Comparison of ENCODE assay signal across 12 cellular contexts in the genomic region with DNA sequence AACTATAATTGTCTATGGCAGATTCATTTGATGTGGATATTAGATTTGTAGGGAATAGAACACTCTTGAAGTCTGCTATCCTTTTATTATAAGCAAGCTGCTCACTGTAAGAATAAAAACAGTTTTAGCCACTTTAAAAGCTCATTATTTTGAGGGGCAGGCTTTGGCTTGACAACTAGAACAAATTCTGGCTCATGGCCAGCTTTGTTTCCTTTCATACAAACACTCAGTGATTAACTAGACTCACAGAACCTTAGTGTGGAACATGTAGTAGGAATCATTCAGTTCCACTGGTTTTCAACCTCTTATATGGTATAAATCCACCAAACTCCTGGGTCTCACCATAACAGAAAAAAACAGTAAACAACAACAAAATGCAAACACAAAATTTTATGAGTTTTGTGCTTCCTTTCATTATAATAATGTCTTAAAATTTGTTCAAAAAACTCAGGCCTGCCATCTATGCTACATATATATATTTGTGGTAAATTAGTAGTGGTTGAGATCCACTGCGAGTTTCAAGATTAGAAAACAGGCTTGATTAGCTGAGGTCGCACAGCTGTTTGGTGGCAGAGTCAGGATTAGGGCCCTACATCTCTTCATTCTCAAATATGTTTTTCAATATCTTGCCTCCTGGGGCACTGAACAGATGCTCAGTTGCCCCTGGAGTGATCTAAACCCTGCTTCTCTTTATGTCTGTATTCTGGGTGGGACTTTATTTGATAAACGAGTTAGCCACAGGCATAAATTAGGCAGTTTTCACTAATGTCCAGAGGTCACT. TPM values are rescaled to one million over a fixed set of nuclear protein-coding genes. Genes with fewer than 3 reads are reported as not detected.
A peak's percentile ranks its signal among the peaks of the same experiment; 100 is the strongest.
DNase-seq lines count a peak whose midpoint lies in the region; ATAC-seq and TF ChIP-seq lines count a peak whose summit lies in the region.
"Had no signal": no experiment of that assay in that cellular context is flagged by ENCODE, and none has a peak within 500 bp of the region (broad histone marks: within the 10 kb centered on the region; RNA-seq: fewer than 3 reads in every experiment).

No MANE protein-coding gene starts in this region.

- WGBS in upper lobe of left lung, 2 donors, result 74 to 85% methylated on average over 3 of the region's 3 CpGs
- WGBS in SK-N-SH (ENCODE audit: low lambda C conversion rate), result 85% methylated on average over 3 of the region's 3 CpGs

- TF ChIP-seq POLR2A in upper lobe of left lung (IDR thresholded peaks at IDR 0.05), result no peak

- no peaks in the 10 kb centered on the region for H3K9me2 ChIP-seq in SK-N-SH

- no peaks in the 10 kb centered on the region for H4K20me1 ChIP-seq in SK-N-SH (ENCODE audit: insufficient read depth)

- peaks cover 0 to 6% (median 1%) of the 10 kb centered on the region in 4 donors for H3K4me1 ChIP-seq in upper lobe of left lung
- H3K4me1 ChIP-seq in SK-N-SH (ENCODE audit: control insufficient read depth in 1 of 2, insufficient read depth in 2 of 2, low read depth in 1 of 2, low read length in 1 of 2), result peaks cover 19 to 21% of the 10 kb centered on the region in 2 experiments; a peak in 3 of 4 replicates
- H3K4me1 ChIP-seq: pancreas had no signal

- no peaks in the 10 kb centered on the region for H3K9me3 ChIP-seq in upper lobe of left lung
- no peaks in the 10 kb centered on the region for H3K9me3 ChIP-seq in SK-N-SH
- H3K9me3 ChIP-seq: pancreas had no signal

- ATAC-seq in upper lobe of left lung (ENCODE audit: low FRiP score in 2 of 2), result no peak
- ATAC-seq: Panc1 had no signal

- no peaks in the 10 kb centered on the region for H3K79me2 ChIP-seq in SK-N-SH (ENCODE audit: insufficient read depth)

- H3F3A ChIP-seq in SK-N-SH (replicated peaks; ENCODE audit: insufficient read depth), result peaks cover 2% of the 10 kb centered on the region

- no peak overlapping the region; the same call in 1 of the 2 replicates for H2AFZ ChIP-seq in SK-N-SH (ENCODE audit: low read depth)

- CTCF ChIA-PET in SK-N-SH (lab: Yijun Ruan, JAX), result interaction anchor here (0.9 to 2.4 kb wide), 3 partner anchors 9 to 31 kb away, joined by 3 to 17 read pairs (median 3); partner anchors contain the start of gene CEP120

- POLR2A ChIA-PET in SK-N-SH (lab: Yijun Ruan, JAX), result interaction anchor here (0.8 to 1.0 kb wide), 2 partner anchors 28 to 61 kb away, joined by 4 read pairs; partner anchors contain the start of genes CEP120 and CSNK1G3

- TF ChIP-seq CTCF in upper lobe of left lung (IDR thresholded peaks at IDR 0.05) (no peak), GM13977 (IDR thresholded peaks at IDR 0.05; ENCODE audit: extremely low read depth, insufficient read depth, missing control alignments) (no peak), SK-N-SH (IDR thresholded peaks at IDR 0.05) (no peak)

- H3K4me2 ChIP-seq in SK-N-SH, result no peak overlapping the region

- no peak overlapping the region for H3K4me3 ChIP-seq in upper lobe of left lung
- H3K4me3 ChIP-seq in SK-N-SH (ENCODE audit: low read depth in 2 of 2, low read length in 1 of 2), result no peak overlapping the region
- H3K4me3 ChIP-seq: pancreas had no signal

- peak; percentile 2 for DNase-seq in COLO668 (lab: John Stamatoyannopoulos, UW; ENCODE audit: unreplicated experiment)
- peak; percentile 8 for DNase-seq in NCI-H1048 (lab: John Stamatoyannopoulos, UW)
- DNase-seq in OCI-M1 (lab: John Stamatoyannopoulos, UW), result peak; percentile 0
- peak; percentile 37 for DNase-seq in inferior parietal cortex (ENCODE audit: extremely low spot score)
- DNase-seq in upper lobe of left lung, result no peak
- DNase-seq in GM13977 (ENCODE audit: low spot score), result no peak
- DNase-seq in SK-N-SH, result no peak
- no peak for DNase-seq in activated naive CD4-positive, alpha-beta T cell treated with Interleukin-2 at 50 U/mL for 16 hours
- DNase-seq: activated naive CD8-positive, alpha-beta T cell treated with anti-CD3 and anti-CD28 coated beads for 36 hours; kidney had no signal

- H3K9ac ChIP-seq in SK-N-SH, result no peak overlapping the region

- H3K36me3 ChIP-seq in upper lobe of left lung, result no peaks in the 10 kb centered on the region
- H3K36me3 ChIP-seq in SK-N-SH (replicated peaks in 1 of 2; ENCODE audit: control insufficient read depth in 1 of 2, insufficient read depth in 2 of 2, low read length in 1 of 2), result no peaks in the 10 kb centered on the region
- H3K36me3 ChIP-seq: pancreas had no signal

- in situ Hi-C loops in GM13977 (cut with MboI; ENCODE audit: low pct_unique_long_range_greater_than_20kb, low sequenced_read_pairs, unreplicated experiment), result no loop called here

- no peak for TF ChIP-seq RAD21 in SK-N-SH (IDR thresholded peaks at IDR 0.05; ENCODE audit: low read length)

- H3K27ac ChIP-seq in upper lobe of left lung, result no peak overlapping the region
- peak overlapping the region in 1 of 2 experiments; percentile 96; a peak in 2 of 4 replicates for H3K27ac ChIP-seq in SK-N-SH (ENCODE audit: low read depth in 2 of 2, low read length in 1 of 2)
- H3K27ac ChIP-seq: pancreas had no signal

- no peaks in the 10 kb centered on the region for H3K27me3 ChIP-seq in upper lobe of left lung
- no peaks in the 10 kb centered on the region for H3K27me3 ChIP-seq in SK-N-SH (ENCODE audit: insufficient read depth)
- H3K27me3 ChIP-seq: pancreas had no signal

- TF ChIP-seq EP300 in upper lobe of left lung (IDR thresholded peaks at IDR 0.05), result no peak
- peak in 1 of 2 experiments; percentile 31; a peak in 1 of 4 replicates for TF ChIP-seq EP300 in SK-N-SH (IDR thresholded peaks at IDR 0.05; ENCODE audit: borderline replicate concordance in 1 of 2, low read depth in 1 of 2, low read length in 1 of 2)

TF ChIP-seq in SK-N-SH, 30 proteins besides CTCF, POLR2A, EP300 and RAD21 (continues in another document):
- no peak for TF ChIP-seq FOXJ3 (CRISPR knock-in tag; IDR thresholded peaks at IDR 0.05)
- TF ChIP-seq EZH2phosphoT487 (IDR thresholded peaks at IDR 0.05; ENCODE audit: borderline replicate concordance, low read depth), result no peak
- TF ChIP-seq GABPA (IDR thresholded peaks at IDR 0.05; ENCODE audit: low read depth), result no peak
- TF ChIP-seq ELF1 (IDR thresholded peaks at IDR 0.05), result no peak
- TF ChIP-seq MAX (IDR thresholded peaks at IDR 0.05; ENCODE audit: low read depth), result no peak
- no peak for TF ChIP-seq PBX3 (IDR thresholded peaks at IDR 0.05)
- TF ChIP-seq, protein P1, sequence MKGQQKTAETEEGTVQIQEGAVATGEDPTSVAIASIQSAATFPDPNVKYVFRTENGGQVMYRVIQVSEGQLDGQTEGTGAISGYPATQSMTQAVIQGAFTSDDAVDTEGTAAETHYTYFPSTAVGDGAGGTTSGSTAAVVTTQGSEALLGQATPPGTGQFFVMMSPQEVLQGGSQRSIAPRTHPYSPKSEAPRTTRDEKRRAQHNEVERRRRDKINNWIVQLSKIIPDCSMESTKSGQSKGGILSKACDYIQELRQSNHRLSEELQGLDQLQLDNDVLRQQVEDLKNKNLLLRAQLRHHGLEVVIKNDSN (IDR thresholded peaks at IDR 0.05; ENCODE audit: borderline replicate concordance, low read depth), result no peak
- TF ChIP-seq TEAD4 (IDR thresholded peaks at IDR 0.05; ENCODE audit: borderline replicate concordance, insufficient read depth), result no peak
- no peak for TF ChIP-seq NFIC (IDR thresholded peaks at IDR 0.05; ENCODE audit: borderline replicate concordance)
- TF ChIP-seq RFX5 (IDR thresholded peaks at IDR 0.05; ENCODE audit: low read length), result no peak
- TF ChIP-seq POLR2AphosphoS5 (IDR thresholded peaks at IDR 0.05; ENCODE audit: low read depth, low read length), result no peak
- no peak for TF ChIP-seq SMC3 (IDR thresholded peaks at IDR 0.05; ENCODE audit: low read depth, low read length)
- TF ChIP-seq CHD2 (IDR thresholded peaks at IDR 0.05; ENCODE audit: low read length, partially characterized antibody), result no peak
- TF ChIP-seq, protein P2, sequence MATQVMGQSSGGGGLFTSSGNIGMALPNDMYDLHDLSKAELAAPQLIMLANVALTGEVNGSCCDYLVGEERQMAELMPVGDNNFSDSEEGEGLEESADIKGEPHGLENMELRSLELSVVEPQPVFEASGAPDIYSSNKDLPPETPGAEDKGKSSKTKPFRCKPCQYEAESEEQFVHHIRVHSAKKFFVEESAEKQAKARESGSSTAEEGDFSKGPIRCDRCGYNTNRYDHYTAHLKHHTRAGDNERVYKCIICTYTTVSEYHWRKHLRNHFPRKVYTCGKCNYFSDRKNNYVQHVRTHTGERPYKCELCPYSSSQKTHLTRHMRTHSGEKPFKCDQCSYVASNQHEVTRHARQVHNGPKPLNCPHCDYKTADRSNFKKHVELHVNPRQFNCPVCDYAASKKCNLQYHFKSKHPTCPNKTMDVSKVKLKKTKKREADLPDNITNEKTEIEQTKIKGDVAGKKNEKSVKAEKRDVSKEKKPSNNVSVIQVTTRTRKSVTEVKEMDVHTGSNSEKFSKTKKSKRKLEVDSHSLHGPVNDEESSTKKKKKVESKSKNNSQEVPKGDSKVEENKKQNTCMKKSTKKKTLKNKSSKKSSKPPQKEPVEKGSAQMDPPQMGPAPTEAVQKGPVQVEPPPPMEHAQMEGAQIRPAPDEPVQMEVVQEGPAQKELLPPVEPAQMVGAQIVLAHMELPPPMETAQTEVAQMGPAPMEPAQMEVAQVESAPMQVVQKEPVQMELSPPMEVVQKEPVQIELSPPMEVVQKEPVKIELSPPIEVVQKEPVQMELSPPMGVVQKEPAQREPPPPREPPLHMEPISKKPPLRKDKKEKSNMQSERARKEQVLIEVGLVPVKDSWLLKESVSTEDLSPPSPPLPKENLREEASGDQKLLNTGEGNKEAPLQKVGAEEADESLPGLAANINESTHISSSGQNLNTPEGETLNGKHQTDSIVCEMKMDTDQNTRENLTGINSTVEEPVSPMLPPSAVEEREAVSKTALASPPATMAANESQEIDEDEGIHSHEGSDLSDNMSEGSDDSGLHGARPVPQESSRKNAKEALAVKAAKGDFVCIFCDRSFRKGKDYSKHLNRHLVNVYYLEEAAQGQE (IDR thresholded peaks at IDR 0.05; ENCODE audit: low read depth, low read length), result no peak
- no peak for TF ChIP-seq FOSL2 (IDR thresholded peaks at IDR 0.05; ENCODE audit: borderline replicate concordance, low read depth)

RNA-seq across cellular contexts. Expression of gene CEP120, which starts 27.6 kb away (rescaled TPM):
- 10 to 100 TPM; 13.2 to 43.0 (median 22.1) TPM for total RNA-seq in upper lobe of left lung
- polyA plus RNA-seq in SK-N-SH (2012; rRNA removed), result 5.0 and 7.0 TPM in 2 replicates
- 6.0 and 6.3 TPM in 2 replicates for polyA plus RNA-seq in SK-N-SH (2012; cell fraction: cytosol; rRNA removed)
- polyA plus RNA-seq in SK-N-SH (2012; cell fraction: nucleus; rRNA removed), result 4.0 and 9.9 TPM in 2 replicates

Comparison
In these comparisons a context has a peak if more than half of its experiments do, and no peak if none do; other contexts are left out.
1. DNase-seq: peak in COLO668 (single experiment), NCI-H1048 (single experiment), OCI-M1 (single experiment) and inferior parietal cortex (single experiment); none in upper lobe of left lung (0 of 2), GM13977 (single experiment), SK-N-SH (single experiment) and activated naive CD4-positive, alpha-beta T cell treated with Interleukin-2 at 50 U/mL for 16 hours (single experiment).